Comparison of ENCODE assay signal across 12 cellular contexts in the genomic region with DNA sequence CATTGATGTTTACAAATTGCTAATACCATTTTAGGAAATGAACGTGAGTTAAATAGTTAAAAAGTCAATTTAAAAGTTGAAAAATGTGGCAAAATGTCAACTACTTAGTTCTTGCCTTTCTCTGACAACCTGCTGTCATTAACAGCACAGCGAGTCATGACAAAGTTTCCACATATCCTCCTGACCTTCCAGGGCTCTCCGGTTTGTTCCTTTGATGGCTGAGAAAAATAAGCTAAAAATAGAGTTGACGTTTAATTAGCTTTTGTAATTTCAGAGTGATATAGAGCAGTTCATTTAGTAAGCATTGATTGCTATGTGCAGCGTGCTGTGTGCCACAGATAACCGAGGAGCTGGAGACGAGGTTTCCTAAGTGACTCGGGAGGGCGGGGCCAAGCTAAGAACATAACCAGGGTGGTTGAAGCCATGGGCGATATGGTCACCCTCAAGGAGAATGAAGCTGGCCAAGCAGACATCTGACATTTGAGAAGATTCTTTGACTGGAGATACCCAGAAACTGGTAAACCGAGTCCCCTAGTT.
"Had no signal": no experiment of that assay in that cellular context is flagged by ENCODE, and none has a peak within 500 bp of the region (broad histone marks: within the 10 kb centered on the region; RNA-seq: fewer than 3 reads in every experiment).

No MANE protein-coding gene starts in this region.

- ATAC-seq: activated CD8-positive, alpha-beta T cell treated with anti-CD3 and anti-CD28 coated beads, Interleukin-2, amount 10 ng/mL, durations not matched to agents 7 days and 5 days; natural killer cell; right lobe of liver had no signal

- H3K27me3 Mint-ChIP-seq: dendritic cell treated with granulocyte-macrophage colony-stimulating factor and Interleukin-4, amounts not matched to agents 40 ng/mL and 50 ng/mL, for 4 days had no signal

- H3K27ac ChIP-seq: right lobe of liver had no signal

- H3K9me3 ChIP-seq: adrenal gland, right lobe of liver, upper lobe of left lung had no signal

- H3K36me3 Mint-ChIP-seq: natural killer cell had no signal

- H3K27ac Mint-ChIP-seq: natural killer cell had no signal

- H3K4me3 ChIP-seq: adrenal gland, right lobe of liver, upper lobe of left lung had no signal

- H3K4me1 Mint-ChIP-seq: natural killer cell had no signal

- H3K4me1 ChIP-seq: right lobe of liver had no signal

- DNase-seq: activated CD8-positive, alpha-beta memory T cell treated with anti-CD3 and anti-CD28 coated beads, Interleukin-2, amount 50 U/mL, for 48 hours; activated CD8-positive, alpha-beta T cell treated with anti-CD3 and anti-CD28 coated beads, Interleukin-2, amount 10 ng/mL, durations not matched to agents 7 days and 5 days; activated naive CD4-positive, alpha-beta T cell treated with Interleukin-2 at 50 U/mL for 16 hours; cerebellar nuclear complex; natural killer cell; nucleus accumbens; stimulated activated naive CD4-positive, alpha-beta T cell; T-helper 2 cell; upper lobe of left lung had no signal

- H3K4me3 Mint-ChIP-seq: activated CD8-positive, alpha-beta T cell treated with anti-CD3 and anti-CD28 coated beads, Interleukin-2, amount 10 ng/mL, durations not matched to agents 7 days and 5 days; dendritic cell treated with granulocyte-macrophage colony-stimulating factor and Interleukin-4, amounts not matched to agents 40 ng/mL and 50 ng/mL, for 4 days; natural killer cell had no signal

- H3K9me3 Mint-ChIP-seq: natural killer cell had no signal

- H3K27me3 ChIP-seq: adrenal gland, right lobe of liver, upper lobe of left lung had no signal
